In the genomic region with DNA sequence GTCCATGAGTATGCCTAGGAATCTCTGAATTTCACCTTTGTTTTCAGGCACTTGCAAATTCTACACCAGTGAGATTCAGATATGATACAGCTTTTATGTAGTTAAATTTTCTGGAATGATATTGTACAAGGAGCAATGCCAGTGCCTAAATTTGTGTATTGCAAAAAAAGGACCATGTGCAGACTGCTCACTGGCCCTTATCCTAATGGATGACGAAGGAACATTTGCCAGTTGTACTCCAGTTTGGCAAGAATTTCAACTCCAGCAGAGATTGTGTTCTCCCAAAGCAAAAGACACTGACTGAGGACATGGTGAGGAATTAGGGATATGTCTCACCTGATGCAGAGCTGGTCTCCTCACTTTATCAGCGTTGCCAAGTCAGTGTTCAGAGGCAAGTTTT, we compare ENCODE assay signal across 6 cellular contexts.
"Had no signal": no experiment of that assay in that cellular context is flagged by ENCODE, and none has a peak within 500 bp of the region (broad histone marks: within the 10 kb centered on the region; RNA-seq: fewer than 3 reads in every experiment).

No MANE protein-coding gene starts in this region.

- H3K9me3 Mint-ChIP-seq: IgD-negative memory B cell had no signal

- H3K4me3 ChIP-seq: K562 had no signal

- H3K27ac ChIP-seq: HL-60 had no signal

- H3K4me3 Mint-ChIP-seq: IgD-negative memory B cell had no signal

- H3K27me3 Mint-ChIP-seq: IgD-negative memory B cell had no signal

- DNase-seq: IMR-90 had no signal

- FAIRE-seq: HepG2, HTR-8/SVneo, K562 had no signal

- ATAC-seq: HepG2, K562 had no signal
